Comparison of ENCODE assay signal across 10 cellular contexts in genomic region chr2:214410128-214410775, GRCh38.
DNase-seq lines count a peak whose midpoint lies in the region; ATAC-seq and TF ChIP-seq lines count a peak whose summit lies in the region.
"Had no signal": no experiment of that assay in that cellular context is flagged by ENCODE, and none has a peak within 500 bp of the region (broad histone marks: within the 10 kb centered on the region; RNA-seq: fewer than 3 reads in every experiment).

No MANE protein-coding gene starts in this region.

- H3K27ac ChIP-seq in RWPE2 (ENCODE audit: poor library complexity, severe bottlenecking), result no peak overlapping the region
- H3K27ac ChIP-seq: colonic mucosa, PC-9 had no signal

- H3K36me3 ChIP-seq in RWPE2 (ENCODE audit: low read depth), result no peaks in the 10 kb centered on the region
- H3K36me3 ChIP-seq: colonic mucosa had no signal

- no peak overlapping the region for H3K4me3 ChIP-seq in RWPE2 (ENCODE audit: severe bottlenecking)
- H3K4me3 ChIP-seq: colonic mucosa, PC-9 had no signal

- ATAC-seq in RWPE2 (ENCODE audit: low read depth) (no peak), HG02610 (IDR thresholded peaks at IDR 0.05; ENCODE audit: unreplicated experiment) (no peak), GM18858 (IDR thresholded peaks at IDR 0.05; ENCODE audit: unreplicated experiment) (no peak), GM18870 (IDR thresholded peaks at IDR 0.05; ENCODE audit: unreplicated experiment) (no peak), HG03139 (IDR thresholded peaks at IDR 0.05; ENCODE audit: unreplicated experiment) (no peak)

- no peaks in the 10 kb centered on the region for H3K9me3 ChIP-seq in RWPE2 (ENCODE audit: severe bottlenecking)
- H3K9me3 ChIP-seq: colonic mucosa had no signal

- DNase-seq in DMS153 treated with DMSO at 0.1 percent for 48 hours (lab: John Stamatoyannopoulos, UW; ENCODE audit: unreplicated experiment) (peak; percentile 74), NCI-H1105 (lab: John Stamatoyannopoulos, UW) (peak; percentile 6), RWPE2 (ENCODE audit: low spot score) (no peak), medulla oblongata (ENCODE audit: extremely low spot score) (peak; percentile 22)

- peak; percentile 54 for TF ChIP-seq CTCF in RWPE2 (IDR thresholded peaks at IDR 0.05; ENCODE audit: poor library complexity, severe bottlenecking)

- no peaks in the 10 kb centered on the region for H3K4me1 ChIP-seq in RWPE2 (ENCODE audit: insufficient read depth, poor library complexity, severe bottlenecking)
- H3K4me1 ChIP-seq: colonic mucosa had no signal

- H3K27me3 ChIP-seq in RWPE2 (ENCODE audit: insufficient read depth, poor library complexity, severe bottlenecking), result no peaks in the 10 kb centered on the region
- H3K27me3 ChIP-seq: colonic mucosa had no signal
